ENCODE assay signal across 30 cellular contexts in the genomic region with DNA sequence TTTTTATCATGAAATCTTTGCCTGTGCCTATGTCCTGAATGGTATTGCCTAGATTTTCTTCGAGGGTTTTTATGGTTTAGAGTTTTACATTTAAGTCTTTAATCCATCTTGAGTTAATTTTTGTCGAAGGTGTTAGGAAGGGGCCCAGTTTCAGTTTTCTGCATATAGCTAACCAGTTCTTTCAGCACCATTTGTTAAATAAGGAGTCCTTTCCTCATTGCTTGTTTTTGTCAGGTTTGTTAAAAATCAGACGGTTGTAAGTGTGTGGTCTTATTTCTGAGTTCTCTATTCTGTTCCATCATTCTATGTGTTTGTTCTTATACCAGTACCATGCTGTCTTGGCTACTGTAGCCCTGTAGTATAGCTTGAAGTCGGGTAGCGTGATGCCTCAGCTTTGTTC.
"Had no signal": no experiment of that assay in that cellular context is flagged by ENCODE, and none has a peak within 500 bp of the region (broad histone marks: within the 10 kb centered on the region; RNA-seq: fewer than 3 reads in every experiment).

No MANE protein-coding gene starts in this region.

- H3K4me1 ChIP-seq: parathyroid adenoma, psoas muscle, right lobe of liver, sigmoid colon, stomach, thyroid gland, tibial nerve, upper lobe of left lung, vagina had no signal

- H3K4me3 Mint-ChIP-seq: naive thymus-derived CD4-positive, alpha-beta T cell; natural killer cell; nephron; neural crest cell; stimulated activated effector memory CD8-positive, alpha-beta T cell treated with anti-CD3 and anti-CD28 coated beads, Interleukin-12 subunit alpha, Interleukin-12 subunit beta, amount 100 ng/mL, for 72 hours; stimulated activated naive B cell treated with anti-CD40 and anti-IgM and Interleukin-4, amounts not matched to agents 10 μg/mL and 1 μg/mL and 100 μg/mL, for 72 hours; stimulated activated naive CD8-positive, alpha-beta T cell treated with anti-CD3 and anti-CD28 coated beads, Interleukin-15, Interleukin-2, amounts not matched to agents 100 ng/mL and 50 ng/mL, for 24 hours had no signal

- ATAC-seq: naive thymus-derived CD4-positive, alpha-beta T cell; natural killer cell; psoas muscle; right cardiac atrium; right lobe of liver; stimulated activated effector memory CD8-positive, alpha-beta T cell treated with anti-CD3 and anti-CD28 coated beads, Interleukin-12 subunit alpha, Interleukin-12 subunit beta, amount 100 ng/mL, for 72 hours; stimulated activated naive B cell treated with anti-CD40 and anti-IgM and Interleukin-4, amounts not matched to agents 10 μg/mL and 1 μg/mL and 100 μg/mL, for 72 hours had no signal

- H3K4me3 ChIP-seq: psoas muscle, right lobe of liver, sigmoid colon, stomach, thoracic aorta, thyroid gland, tibial nerve, upper lobe of left lung, vagina had no signal

- H3K4me1 Mint-ChIP-seq: nephron, neural crest cell had no signal

- H3K9me3 ChIP-seq: neutrophil, psoas muscle, right lobe of liver, thoracic aorta, thyroid gland, upper lobe of left lung had no signal

- H3K27ac ChIP-seq: neutrophil, parathyroid adenoma, psoas muscle, right lobe of liver, sigmoid colon, stomach, thoracic aorta, thyroid gland, tibial nerve, upper lobe of left lung, vagina had no signal

- H3K27me3 Mint-ChIP-seq: naive thymus-derived CD4-positive, alpha-beta T cell; progenitor cell of endocrine pancreas; stimulated activated naive B cell treated with anti-CD40 and anti-IgM and Interleukin-4, amounts not matched to agents 10 μg/mL and 1 μg/mL and 100 μg/mL, for 72 hours; stimulated activated naive CD8-positive, alpha-beta T cell treated with anti-CD3 and anti-CD28 coated beads, Interleukin-15, Interleukin-2, amounts not matched to agents 100 ng/mL and 50 ng/mL, for 24 hours had no signal

- H3K27ac Mint-ChIP-seq: naive thymus-derived CD4-positive, alpha-beta T cell; natural killer cell; nephron; progenitor cell of endocrine pancreas; stimulated activated effector memory CD8-positive, alpha-beta T cell treated with anti-CD3 and anti-CD28 coated beads, Interleukin-12 subunit alpha, Interleukin-12 subunit beta, amount 100 ng/mL, for 72 hours; stimulated activated naive B cell treated with anti-CD40 and anti-IgM and Interleukin-4, amounts not matched to agents 10 μg/mL and 1 μg/mL and 100 μg/mL, for 72 hours; stimulated activated naive CD8-positive, alpha-beta T cell treated with anti-CD3 and anti-CD28 coated beads, Interleukin-15, Interleukin-2, amounts not matched to agents 100 ng/mL and 50 ng/mL, for 24 hours had no signal

- FAIRE-seq: small intestine, urothelium cell line had no signal

- DNase-seq: naive thymus-derived CD4-positive, alpha-beta T cell; natural killer cell; nucleus accumbens; posterior cingulate gyrus; psoas muscle; right cardiac atrium; right lobe of liver; sigmoid colon; small intestine; stimulated activated CD4-positive, alpha-beta T cell treated with anti-CD3 and anti-CD28 coated beads, Interleukin-15, amount 100 ng/mL, for 24 hours; stimulated activated CD4-positive, alpha-beta T cell treated with anti-CD3 and anti-CD28 coated beads, Interleukin-2, amount 100 ng/mL, for 24 hours; stimulated activated CD4-positive, alpha-beta T cell treated with anti-CD3 and anti-CD28 coated beads, Interleukin-2, amount 100 ng/mL, for 48 hours; stimulated activated CD4-positive, alpha-beta T cell treated with anti-CD3 and anti-CD28 coated beads, Interleukin-4, amount 100 ng/mL, for 24 hours; stimulated activated naive B cell treated with anti-CD40 and anti-IgM and Interleukin-4, amounts not matched to agents 10 μg/mL and 1 μg/mL and 100 μg/mL, for 72 hours; stimulated activated naive CD4-positive, alpha-beta T cell treated with Interleukin-2 at 50 U/mL for 16 hours; stomach; thyroid gland; trophoblast cell; upper lobe of left lung had no signal
